Comparison of ENCODE assay signal across 8 cellular contexts in the genomic region with DNA sequence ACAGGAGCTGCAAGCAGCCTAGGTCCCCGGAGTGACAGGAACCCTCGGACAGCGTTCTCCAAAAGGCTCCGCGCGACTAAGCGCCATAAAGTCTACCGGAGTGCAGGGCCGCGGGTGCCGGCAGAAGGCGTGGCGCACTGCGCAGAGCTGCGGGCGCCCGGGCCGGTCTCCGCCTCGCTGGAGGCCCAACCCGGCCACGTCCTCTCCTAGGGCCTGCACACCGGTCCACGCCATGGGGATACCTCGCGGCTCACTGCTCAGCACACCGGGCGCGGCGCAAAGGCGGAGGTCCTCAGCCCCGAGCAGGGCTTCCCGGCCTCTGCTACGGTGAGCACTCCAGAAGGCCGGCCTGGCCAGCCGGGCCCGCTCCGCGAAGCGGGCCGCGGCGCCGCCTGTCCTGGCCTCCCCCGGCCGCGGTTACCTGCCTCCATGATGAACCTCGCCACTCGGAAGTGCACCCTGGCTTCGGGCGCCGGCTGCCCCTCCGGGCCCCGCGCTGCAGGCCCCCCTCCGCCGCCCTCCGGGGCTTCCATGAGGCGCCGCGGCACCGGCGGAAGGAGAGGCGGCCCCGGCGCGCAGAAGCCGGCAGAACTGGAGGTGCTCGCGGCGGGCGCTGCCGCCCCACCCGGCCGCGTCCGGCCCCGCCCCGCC. TPM values are rescaled to one million over a fixed set of nuclear protein-coding genes. Genes with fewer than 3 reads are reported as not detected.
A peak's percentile ranks its signal among the peaks of the same experiment; 100 is the strongest.
DNase-seq lines count a peak whose midpoint lies in the region; ATAC-seq, FAIRE-seq and TF ChIP-seq lines count a peak whose summit lies in the region.

A gene (minus strand): TSS at position 599 of the 651 bp plus-strand sequence. CDS start 66 bp downstream, at position 533.

- WGBS in pancreas, 2 donors: 0 to 30% methylated on average over 51 to 79 of the region's 79 CpGs

- no peaks in the 10 kb centered on the region for H3K9me3 ChIP-seq in pancreas

- H3K4me3 ChIP-seq in pancreas: peak within 1 kb of the TSS; percentile 44 to 71 (median 60)

- intact Hi-C loops in Right ventricle myocardium inferior (cut with DNase I): no loop called here
- intact Hi-C loops in pancreas (cut with DNase I): no loop called here

- no peaks in the 10 kb centered on the region for H3K4me1 ChIP-seq in pancreas

- H3K36me3 ChIP-seq in pancreas: no peaks in the 10 kb centered on the region

- ATAC-seq in HG02571 (IDR thresholded peaks at IDR 0.05; ENCODE audit: unreplicated experiment): peak; percentile 49
- peak; percentile 30 for ATAC-seq in Right ventricle myocardium inferior
- peak; percentile 46 to 59 (median 52) for ATAC-seq in pancreas

- DNase-seq in DMS53 (lab: John Stamatoyannopoulos, UW): peak; percentile 71
- no peak for DNase-seq in DMS53 treated with DMSO at 0.1 percent for 48 hours (lab: John Stamatoyannopoulos, UW; ENCODE audit: unreplicated experiment)
- peak; percentile 31 for DNase-seq in NCI-H1105 (lab: John Stamatoyannopoulos, UW)
- DNase-seq in activated effector memory CD4-positive, alpha-beta T cell treated with Interleukin-2 at 50 U/mL for 16 hours: peak; percentile 22
- no peak for DNase-seq in Right ventricle myocardium inferior (ENCODE audit: missing footprints)
- peak in 2 of 6 donors; percentile 62 to 81 for DNase-seq in pancreas
- DNase-seq in GM19238 (ENCODE audit: insufficient read length, low spot score): no peak

- no peak for FAIRE-seq in pancreas (lab: Jason Lieb, UNC)

- H3K27ac ChIP-seq in pancreas: peak within 1 kb of the TSS in 3 of 4 donors; percentile 42 to 61 (median 44)

- no peaks in the 10 kb centered on the region for H3K27me3 ChIP-seq in pancreas

- no peak for TF ChIP-seq CTCF in pancreas (IDR thresholded peaks at IDR 0.05)

RNA-seq across cellular contexts. Expression of the gene that starts here (rescaled TPM):
- total RNA-seq in Right ventricle myocardium inferior: 42.6 TPM
- 10 to 100 TPM in 1 of 6 donors, 1 to 10 TPM in 5; 6.7 to 10.6 (median 8.1) TPM for total RNA-seq in pancreas
- polyA plus RNA-seq in pancreas: 10 to 100 TPM; 26.3 to 32.1 TPM

Comparison
In these comparisons a context has a peak if more than half of its experiments do, and no peak if none do; other contexts are left out.
1. DNase-seq: peak in DMS53 (single experiment), NCI-H1105 (single experiment) and activated effector memory CD4-positive, alpha-beta T cell treated with Interleukin-2 at 50 U/mL for 16 hours (single experiment); none in DMS53 treated with DMSO at 0.1 percent for 48 hours (single experiment), Right ventricle myocardium inferior (single experiment) and GM19238 (single experiment).
2. Peak in every context shown above with its lines, with median percentiles within 50 percentile points of each other: ATAC-seq.